In genomic region chr12:28569698-28570411, GRCh38 we compare ENCODE assay signal across 10 cellular contexts.
DNase-seq lines count a peak whose midpoint lies in the region; TF ChIP-seq lines count a peak whose summit lies in the region.
"Had no signal": no experiment of that assay in that cellular context is flagged by ENCODE, and none has a peak within 500 bp of the region (broad histone marks: within the 10 kb centered on the region; RNA-seq: fewer than 3 reads in every experiment).

No MANE protein-coding gene starts in this region.

- no peak overlapping the region for H3K23ac ChIP-seq in mesenchymal stem cell (ENCODE audit: low read length in 2 of 2)

- H3K27me3 ChIP-seq in AG04450 (ENCODE audit: control insufficient read depth, insufficient read depth, low read length) (no peaks in the 10 kb centered on the region), colonic mucosa (no peaks in the 10 kb centered on the region), mesenchymal stem cell (ENCODE audit: control insufficient read depth in 1 of 2, insufficient read depth in 1 of 2, low read length in 2 of 2) (no peaks in the 10 kb centered on the region)

- H3K36me3 ChIP-seq in colonic mucosa (no peaks in the 10 kb centered on the region), mesenchymal stem cell (ENCODE audit: control insufficient read depth in 1 of 2, insufficient read depth in 2 of 2, low read depth in 1 of 2, low read length in 2 of 2) (no peaks in the 10 kb centered on the region)

- H3K9ac ChIP-seq in colonic mucosa (ENCODE audit: low read depth in 2 of 2, low read length in 2 of 2) (no peak overlapping the region), mesenchymal stem cell (ENCODE audit: low read length) (peak overlapping the region; percentile 75)

- H3K4me2 ChIP-seq in mesenchymal stem cell (ENCODE audit: low read length, poor library complexity, severe bottlenecking): no peak overlapping the region

- H3K14ac ChIP-seq in mesenchymal stem cell (ENCODE audit: low read length in 2 of 2): no peak overlapping the region

- H3K4me1 ChIP-seq in colonic mucosa (no peaks in the 10 kb centered on the region), mesenchymal stem cell (ENCODE audit: control insufficient read depth, insufficient read depth, low read depth, low read length) (peaks cover 2% of the 10 kb centered on the region)

- H3K4me3 ChIP-seq in AG04450 (ENCODE audit: low read depth, low read length): no peak overlapping the region
- no peak overlapping the region for H3K4me3 ChIP-seq in LNCaP clone FGC (ENCODE audit: low read depth, low read length)
- no peak overlapping the region for H3K4me3 ChIP-seq in colonic mucosa
- no peak overlapping the region for H3K4me3 ChIP-seq in mesenchymal stem cell (ENCODE audit: insufficient read depth in 1 of 2, low read depth in 1 of 2, low read length in 2 of 2)

- TF ChIP-seq CTCF in AG04450 (IDR thresholded peaks at IDR 0.05; ENCODE audit: low read depth, low read length): no peak
- TF ChIP-seq CTCF in LNCaP clone FGC (IDR thresholded peaks at IDR 0.05; ENCODE audit: control insufficient read depth, extremely low read depth, insufficient read depth): no peak
- no peak for TF ChIP-seq CTCF in colonic mucosa (IDR thresholded peaks at IDR 0.05)

- H2BK12ac ChIP-seq in mesenchymal stem cell (ENCODE audit: low read length in 2 of 2): no peak overlapping the region

- H3K27ac ChIP-seq in AG04450 (ENCODE audit: low read depth, low read length) (peak overlapping the region; percentile 68), colonic mucosa (peak overlapping the region; percentile 58), mesenchymal stem cell (ENCODE audit: low read length, poor library complexity, severe bottlenecking) (no peak overlapping the region)

- H3K79me1 ChIP-seq in mesenchymal stem cell (replicated peaks; ENCODE audit: low read length, poor library complexity, severe bottlenecking): no peaks in the 10 kb centered on the region

- H3K4ac ChIP-seq in mesenchymal stem cell (ENCODE audit: low read depth in 1 of 2, low read length in 2 of 2): no peak overlapping the region

- H2BK5ac ChIP-seq in mesenchymal stem cell (ENCODE audit: low read depth, low read length, poor library complexity, severe bottlenecking): no peak overlapping the region

- CTCF ChIA-PET in AG04450 (lab: Charles Lee): no interaction called here

- no peak overlapping the region for H4K91ac ChIP-seq in mesenchymal stem cell (ENCODE audit: low read length)

- H2BK15ac ChIP-seq in mesenchymal stem cell (ENCODE audit: low read depth, poor library complexity, severe bottlenecking): no peak overlapping the region

- WGBS in mesenchymal stem cell: 75% methylated on average over 1 of the region's 3 CpGs

- H2BK120ac ChIP-seq in mesenchymal stem cell (ENCODE audit: low read depth, low read length): no peak overlapping the region

- DNase-seq in AG04450 (ENCODE audit: low read depth, low spot score) (peak; percentile 74), LNCaP clone FGC (ENCODE audit: low read depth) (peak; percentile 13), colonic mucosa (no peak), mesenchymal stem cell (peak; percentile 73), NCI-H2196 (lab: John Stamatoyannopoulos, UW; ENCODE audit: unreplicated experiment) (no peak), SKM-1 treated with dmso at 0.1 percent for 144 hours (lab: John Stamatoyannopoulos, UW; ENCODE audit: unreplicated experiment) (no peak), LoVo (ENCODE audit: low spot score) (no peak)
- DNase-seq in stimulated activated naive CD4-positive, alpha-beta T cell (lab: John Stamatoyannopoulos, UW): no peak
- DNase-seq: naive thymus-derived CD4-positive, alpha-beta T cell; NCI-H1092 treated with DMSO at 0.1 percent for 48 hours had no signal

- H2AK5ac ChIP-seq in mesenchymal stem cell (ENCODE audit: low read length, severe bottlenecking): no peak overlapping the region

- intact Hi-C loops in colonic mucosa (cut with DNase I): no loop called here

- H2AFZ ChIP-seq in mesenchymal stem cell (ENCODE audit: low read depth, low read length): no peak overlapping the region

- H4K8ac ChIP-seq in mesenchymal stem cell (ENCODE audit: low read length): no peak overlapping the region

- peak overlapping the region in 1 of 2 experiments; percentile 5 for H3K18ac ChIP-seq in mesenchymal stem cell (ENCODE audit: low read depth in 1 of 2, low read length in 2 of 2)

- POLR2A ChIA-PET in AG04450 (lab: Yijun Ruan, JAX): interaction anchor here (0.6 to 1.3 kb wide), 4 partner anchors 10 to 57 kb away, joined by 3 to 5 read pairs (median 4); no protein-coding TSS in a partner anchor

- no peaks in the 10 kb centered on the region for H3K9me3 ChIP-seq in AG04450 (ENCODE audit: control insufficient read depth, insufficient read depth, low read length)
- H3K9me3 ChIP-seq in colonic mucosa: no peaks in the 10 kb centered on the region
- H3K9me3 ChIP-seq in mesenchymal stem cell (ENCODE audit: control insufficient read depth, low read length): peaks cover 21% of the 10 kb centered on the region

Comparison
In these comparisons a context has a peak if more than half of its experiments do, and no peak if none do; other contexts are left out.
1. DNase-seq: peak in AG04450 (single experiment), LNCaP clone FGC (single experiment) and mesenchymal stem cell (single experiment); none in colonic mucosa (single experiment), NCI-H2196 (single experiment), SKM-1 treated with dmso at 0.1 percent for 144 hours (single experiment), stimulated activated naive CD4-positive, alpha-beta T cell (0 of 6) and LoVo (single experiment).